11 cellular contexts compared by ENCODE assay signal in genomic region chr1:160579216-160579701, GRCh38. TPM values are rescaled to one million over a fixed set of nuclear protein-coding genes. Genes with fewer than 3 reads are reported as not detected.
DNase-seq lines count a peak whose midpoint lies in the region; ATAC-seq and TF ChIP-seq lines count a peak whose summit lies in the region.
"Had no signal": no experiment of that assay in that cellular context is flagged by ENCODE, and none has a peak within 500 bp of the region (broad histone marks: within the 10 kb centered on the region; RNA-seq: fewer than 3 reads in every experiment).

TSS of gene CD84 (minus strand) at chr1:160579496. CDS start at chr1:160579437, 59 bp downstream.

- H3K4me1 Mint-ChIP-seq in effector memory CD8-positive, alpha-beta T cell (ENCODE audit: low read depth in 2 of 2), result peaks cover 54 to 76% of the 10 kb centered on the region in 2 donors

- no peak for TF ChIP-seq POLR2A in stomach (IDR thresholded peaks at IDR 0.05)

- H3K4me3 Mint-ChIP-seq in effector memory CD8-positive, alpha-beta T cell, result peak within 1 kb of the TSS; percentile 73 to 90

- H3K9ac ChIP-seq in OCI-LY3 (ENCODE audit: low read length), result peak within 1 kb of the TSS; percentile 36; the same call in 1 of the 2 replicates

- H3K9me3 Mint-ChIP-seq in effector memory CD8-positive, alpha-beta T cell, result no peaks in the 10 kb centered on the region

- no peaks in the 10 kb centered on the region for H3K9me3 ChIP-seq in OCI-LY3 (ENCODE audit: insufficient read depth, low read length)
- no peaks in the 10 kb centered on the region for H3K9me3 ChIP-seq in stomach

- H4K20me1 ChIP-seq in OCI-LY3 (ENCODE audit: insufficient read depth, low read length), result no peaks in the 10 kb centered on the region

- intact Hi-C loops in stomach (cut with DNase I; ENCODE audit: low total_unique reads), result no loop called here

- H3K36me3 ChIP-seq in OCI-LY3 (replicated peaks; ENCODE audit: low read depth, low read length) (no peaks in the 10 kb centered on the region), stomach (no peaks in the 10 kb centered on the region)

- H3K27me3 ChIP-seq in OCI-LY3 (ENCODE audit: low read depth, low read length) (no peaks in the 10 kb centered on the region), stomach (no peaks in the 10 kb centered on the region)

- H3K79me2 ChIP-seq in OCI-LY3 (ENCODE audit: low read length), result no peaks in the 10 kb centered on the region

- WGBS in stomach, 5 donors, result 43 to 53% (median 48%) methylated on average over 3 of the region's 3 CpGs

- peak within 1 kb of the TSS; percentile 10; the same call in 1 of the 2 replicates for H3K27ac ChIP-seq in OCI-LY3 (ENCODE audit: low read length)
- H3K27ac ChIP-seq in stomach, result peak within 1 kb of the TSS in 4 of 5 donors; percentile 16 to 69 (median 53)
- H3K27ac ChIP-seq: A549 had no signal

- peak within 1 kb of the TSS; percentile 83 to 88 for H3K27ac Mint-ChIP-seq in effector memory CD8-positive, alpha-beta T cell

- ATAC-seq in effector memory CD8-positive, alpha-beta T cell (replicated peaks), result peak; percentile 35
- ATAC-seq: A549, esophagus mucosa had no signal

- H3K4me1 ChIP-seq in OCI-LY3 (ENCODE audit: low read length) (peaks cover 17% of the 10 kb centered on the region), stomach (no peaks in the 10 kb centered on the region)
- H3K4me1 ChIP-seq: A549 had no signal

- no peak for TF ChIP-seq EP300 in stomach (IDR thresholded peaks at IDR 0.05)

- H3K4me3 ChIP-seq in OCI-LY3 (ENCODE audit: low read length) (peak within 1 kb of the TSS; percentile 57), stomach (peak within 1 kb of the TSS; percentile 4 to 22 (median 18))
- H3K4me3 ChIP-seq: A549 had no signal

- peak within 1 kb of the TSS; percentile 63 for H3K4me2 ChIP-seq in OCI-LY3 (ENCODE audit: low read length)
- H3K4me2 ChIP-seq: A549 had no signal

- DNase-seq in activated CD8-positive, alpha-beta memory T cell treated with anti-CD3 and anti-CD28 coated beads for 24 hours, result peak; percentile 62
- DNase-seq in activated CD8-positive, alpha-beta memory T cell treated with anti-CD3 and anti-CD28 coated beads, Interleukin-2, amount 50 U/mL, for 4 hours, result no peak
- no peak for DNase-seq in effector memory CD8-positive, alpha-beta T cell
- DNase-seq in stomach (no peak), dedifferentiated amniotic fluid mesenchymal stem cell (ENCODE audit: extremely low spot score) (no peak), amygdala (lab: John Stamatoyannopoulos, UW) (no peak), amniotic stem cell (lab: John Stamatoyannopoulos, UW) (no peak)
- DNase-seq: NCI-H82 had no signal

- no peaks in the 10 kb centered on the region for H3K27me3 Mint-ChIP-seq in effector memory CD8-positive, alpha-beta T cell

- H3K36me3 Mint-ChIP-seq in effector memory CD8-positive, alpha-beta T cell (ENCODE audit: insufficient read depth), result peaks cover 2% of the 10 kb centered on the region

- TF ChIP-seq CTCF in OCI-LY3 (IDR thresholded peaks at IDR 0.05; ENCODE audit: low read depth, low read length) (no peak), stomach (IDR thresholded peaks at IDR 0.05) (no peak)

- peak within 1 kb of the TSS; percentile 82 for H2AFZ ChIP-seq in OCI-LY3 (ENCODE audit: low read depth, low read length)

RNA-seq across cellular contexts. Expression of gene CD84, which starts in this region (rescaled TPM):
- total RNA-seq in stomach, result 1 to 10 TPM; 1.3 to 7.6 (median 2.8) TPM
- polyA plus RNA-seq in stomach, result under 1 TPM; 0.23 to 0.75 (median 0.46) TPM
- polyA plus RNA-seq: A549 had no signal
